In genomic region chr6:53064726-53065265, GRCh38 we compare ENCODE assay signal across 1 cellular context.
TF ChIP-seq lines count a peak whose summit lies in the region.

No MANE protein-coding gene starts in this region.

TF ChIP-seq in HepG2, 621 proteins besides CTCF, POLR2A, EP300 and RAD21 (continued from another document and continues in another):
- TF ChIP-seq BCL3 (CRISPR knock-in tag; IDR thresholded peaks at IDR 0.05) (no peak), XBP1 (CRISPR knock-in tag; IDR thresholded peaks at IDR 0.05) (no peak), ZHX2 (IDR thresholded peaks at IDR 0.05; ENCODE audit: low read depth) (no peak), ZHX2 (CRISPR knock-in tag; IDR thresholded peaks at IDR 0.05; ENCODE audit: borderline replicate concordance) (no peak), ZBED4 (CRISPR knock-in tag; IDR thresholded peaks at IDR 0.05; ENCODE audit: borderline replicate concordance) (0 out of 2 replicates have a peak, but pooled peaks have one; percentile 39), FOSL2 (CRISPR knock-in tag; IDR thresholded peaks at IDR 0.05) (peak; percentile 49), CREM (IDR thresholded peaks at IDR 0.05) (peak; percentile 91), CREM (CRISPR knock-in tag; IDR thresholded peaks at IDR 0.05) (no peak), ATF5 (CRISPR knock-in tag; IDR thresholded peaks at IDR 0.05; ENCODE audit: low read depth) (no peak), FOXP4 (CRISPR knock-in tag; IDR thresholded peaks at IDR 0.05) (no peak), ZNF776 (CRISPR knock-in tag; IDR thresholded peaks at IDR 0.05) (no peak), HDAC1 (CRISPR knock-in tag; IDR thresholded peaks at IDR 0.05) (no peak), ZNF614 (CRISPR knock-in tag; IDR thresholded peaks at IDR 0.05; ENCODE audit: borderline replicate concordance) (no peak), ASH2L (IDR thresholded peaks at IDR 0.05; ENCODE audit: insufficient read length, low read depth, low read length) (peak; percentile 93), ARID3A (IDR thresholded peaks at IDR 0.05; ENCODE audit: low read depth, low read length) (no peak), ZSCAN29 (CRISPR knock-in tag; conservative IDR thresholded peaks at IDR 0.05) (no peak), MLX (CRISPR knock-in tag; IDR thresholded peaks at IDR 0.05) (no peak; the same call in 1 of the 2 replicates), DNMT1 (CRISPR knock-in tag; IDR thresholded peaks at IDR 0.05) (no peak), SP5 (CRISPR knock-in tag; IDR thresholded peaks at IDR 0.05; ENCODE audit: borderline replicate concordance, low read depth) (no peak), ZNF224 (CRISPR knock-in tag; IDR thresholded peaks at IDR 0.05) (peak; percentile 91; the same call in 1 of the 2 replicates), ZNF333 (CRISPR knock-in tag; IDR thresholded peaks at IDR 0.05; ENCODE audit: borderline replicate concordance) (no peak), ZFP1 (CRISPR knock-in tag; IDR thresholded peaks at IDR 0.05) (no peak), SIN3A (IDR thresholded peaks at IDR 0.05; ENCODE audit: borderline replicate concordance, low read depth, low read length) (0 out of 2 replicates have a peak, but pooled peaks have one; percentile 13), REL (CRISPR knock-in tag; conservative IDR thresholded peaks at IDR 0.05) (no peak), SMYD3 (CRISPR knock-in tag; IDR thresholded peaks at IDR 0.05) (no peak), ZMAT5 (CRISPR knock-in tag; IDR thresholded peaks at IDR 0.05; ENCODE audit: borderline replicate concordance, low read depth) (no peak), CHD2 (IDR thresholded peaks at IDR 0.05; ENCODE audit: low read depth, low read length) (no peak), TEAD3 (CRISPR knock-in tag; optimal IDR thresholded peaks at IDR 0.05; ENCODE audit: borderline replicate concordance) (peak; percentile 21), CC2D1A (CRISPR knock-in tag; IDR thresholded peaks at IDR 0.05) (no peak), SRSF1 (optimal IDR thresholded peaks at IDR 0.05; ENCODE audit: low read depth, low read length) (no peak), ZNF547 (CRISPR knock-in tag; IDR thresholded peaks at IDR 0.05) (no peak), NR1H2 (CRISPR knock-in tag; IDR thresholded peaks at IDR 0.05; ENCODE audit: borderline replicate concordance, low read depth) (no peak), ZNF343 (CRISPR knock-in tag; IDR thresholded peaks at IDR 0.05) (no peak), PPARG (CRISPR knock-in tag; conservative IDR thresholded peaks at IDR 0.05) (no peak; the same call in 1 of the 2 replicates), EED (CRISPR knock-in tag; IDR thresholded peaks at IDR 0.05) (no peak), HOXA5 (CRISPR knock-in tag; IDR thresholded peaks at IDR 0.05) (no peak; the same call in 1 of the 2 replicates), ZMAT3 (CRISPR knock-in tag; conservative IDR thresholded peaks at IDR 0.05) (no peak; the same call in 1 of the 2 replicates), NR2C2 (CRISPR knock-in tag; IDR thresholded peaks at IDR 0.05; ENCODE audit: borderline replicate concordance) (0 out of 2 replicates have a peak, but pooled peaks have one; percentile 69), ZNF382 (CRISPR knock-in tag; IDR thresholded peaks at IDR 0.05; ENCODE audit: borderline replicate concordance) (no peak), ZNF839 (CRISPR knock-in tag; IDR thresholded peaks at IDR 0.05; ENCODE audit: borderline replicate concordance) (no peak), ZNF558 (CRISPR knock-in tag; IDR thresholded peaks at IDR 0.05; ENCODE audit: borderline replicate concordance) (no peak), HDAC6 (IDR thresholded peaks at IDR 0.05; ENCODE audit: low read depth, low read length) (no peak), PAF1 (CRISPR knock-in tag; IDR thresholded peaks at IDR 0.05) (no peak), RFX1 (IDR thresholded peaks at IDR 0.05) (peak; percentile 20; the same call in 1 of the 2 replicates), ZBTB4 (CRISPR knock-in tag; IDR thresholded peaks at IDR 0.05; ENCODE audit: borderline replicate concordance) (no peak), ZNF850 (CRISPR knock-in tag; conservative IDR thresholded peaks at IDR 0.05) (no peak), MXI1 (IDR thresholded peaks at IDR 0.05; ENCODE audit: borderline replicate concordance, low read depth, low read length) (peak; percentile 65; the same call in 1 of the 3 replicates)
